ENCODE assay signal across 21 cellular contexts in genomic region chr7:76330673-76331072, GRCh38. TPM values are rescaled to one million over a fixed set of nuclear protein-coding genes. Genes with fewer than 3 reads are reported as not detected.
DNase-seq lines count a peak whose midpoint lies in the region; ATAC-seq, FAIRE-seq and TF ChIP-seq lines count a peak whose summit lies in the region.
"Had no signal": no experiment of that assay in that cellular context is flagged by ENCODE, and none has a peak within 500 bp of the region (broad histone marks: within the 10 kb centered on the region; RNA-seq: fewer than 3 reads in every experiment).

No MANE protein-coding gene starts in this region.

- H4K5ac ChIP-seq in H1 (ENCODE audit: insufficient read length, low read depth, low read length), result no peak overlapping the region

- H3K23me2 ChIP-seq in H1 (ENCODE audit: low read depth, low read length), result no peaks in the 10 kb centered on the region

- no peak overlapping the region for H2BK120ac ChIP-seq in H1 (replicated peaks; ENCODE audit: low read depth, low read length)

- H3K9me3 ChIP-seq in OCI-LY1 (ENCODE audit: low read length) (no peaks in the 10 kb centered on the region), H1 (ENCODE audit: insufficient read depth in 2 of 2, low read depth in 1 of 2, low read length in 1 of 2) (no peaks in the 10 kb centered on the region), sigmoid colon (no peaks in the 10 kb centered on the region)
- H3K9me3 ChIP-seq: Peyer's patch had no signal

- H3K27ac ChIP-seq in OCI-LY1 (ENCODE audit: low read depth, low read length, poor library complexity, severe bottlenecking), result no peak overlapping the region
- no peak overlapping the region for H3K27ac ChIP-seq in H1 (ENCODE audit: low read depth, low read length)
- H3K27ac ChIP-seq in sigmoid colon, result no peak overlapping the region
- H3K27ac ChIP-seq: Peyer's patch had no signal

- intact Hi-C loops in sigmoid colon (cut with DNase I), result no loop called here

- TF ChIP-seq RAD21 in H1 (IDR thresholded peaks at IDR 0.05 in 1 of 2, conservative IDR thresholded peaks at IDR 0.05 in 1 of 2; ENCODE audit: low read depth in 2 of 2, low read length in 2 of 2), result peak; percentile 11 to 21; a peak in 2 of 4 replicates

- H4K20me1 ChIP-seq in OCI-LY1 (ENCODE audit: insufficient read depth, low read length) (peaks cover 2% of the 10 kb centered on the region; the same call in 1 of the 2 replicates), H1 (replicated peaks in 1 of 2; ENCODE audit: control insufficient read depth in 1 of 2, insufficient read depth in 2 of 2, low read length in 2 of 2) (peaks cover 43% of the 10 kb centered on the region in 2 experiments)

- peak; percentile 18; the same call in 1 of the 2 replicates for TF ChIP-seq CTCF in OCI-LY1 (IDR thresholded peaks at IDR 0.05; ENCODE audit: low read length)
- TF ChIP-seq CTCF in H1 (IDR thresholded peaks at IDR 0.05; ENCODE audit: control extremely low read depth in 1 of 3, insufficient read depth in 1 of 3, low read depth in 1 of 3, low read length in 3 of 3), result peak; percentile 31 to 63 (median 49); a peak in 3 of 4 replicates
- no peak for TF ChIP-seq CTCF in sigmoid colon (IDR thresholded peaks at IDR 0.05)

- H2BK20ac ChIP-seq in H1 (ENCODE audit: low read length), result no peak overlapping the region

- H3F3A ChIP-seq in OCI-LY1 (ENCODE audit: insufficient read depth, low read length), result no peaks in the 10 kb centered on the region

- CTCF ChIA-PET in H1 (lab: Charles Lee; ENCODE audit: partially characterized antibody), result interaction anchor here (0.8 to 2.2 kb wide), 10 partner anchors 8 to 153 kb away, joined by 3 to 5 read pairs (median 3); no protein-coding TSS in a partner anchor

- no peak overlapping the region for H3K23ac ChIP-seq in H1 (ENCODE audit: insufficient read length)

- no peak overlapping the region for H3K56ac ChIP-seq in H1 (replicated peaks; ENCODE audit: insufficient read length, low read depth, low read length)

- no peak for TF ChIP-seq POLR2A in H1 (IDR thresholded peaks at IDR 0.05; ENCODE audit: control extremely low read depth in 1 of 2, low read depth in 2 of 2, low read length in 2 of 2)
- TF ChIP-seq POLR2A in sigmoid colon (IDR thresholded peaks at IDR 0.05), result no peak

- H3K36me3 ChIP-seq in H7 (replicated peaks; ENCODE audit: control insufficient read depth, insufficient read depth, low read length) (peaks cover 32% of the 10 kb centered on the region), OCI-LY1 (ENCODE audit: insufficient read depth, low read length) (peaks cover 90% of the 10 kb centered on the region), H1 (ENCODE audit: control insufficient read depth in 2 of 4, insufficient read depth in 4 of 4, low read length in 3 of 4) (peaks cover 22 to 55% (median 44%) of the 10 kb centered on the region in 4 experiments), sigmoid colon (peaks cover 0 to 42% (median 16%) of the 10 kb centered on the region in 4 donors)

- no peaks in the 10 kb centered on the region for H3K9me2 ChIP-seq in OCI-LY1 (ENCODE audit: low read depth, low read length)

- no peak overlapping the region for H3K9ac ChIP-seq in OCI-LY1 (ENCODE audit: low read length)
- H3K9ac ChIP-seq in H1 (replicated peaks in 1 of 4; ENCODE audit: extremely low read depth in 1 of 4, low read depth in 3 of 4, low read length in 3 of 4), result no peak overlapping the region

- no peak overlapping the region for H3K4ac ChIP-seq in H1 (replicated peaks; ENCODE audit: insufficient read length, low read depth, low read length)

- H3K14ac ChIP-seq in H1 (ENCODE audit: insufficient read length), result no peak overlapping the region

- H2BK15ac ChIP-seq in H1 (ENCODE audit: low read length), result no peak overlapping the region

- no peak overlapping the region for H2BK12ac ChIP-seq in H1 (ENCODE audit: low read depth, low read length)

- POLR2A ChIA-PET in H1 (lab: Charles Lee; ENCODE audit: partially characterized antibody), result interaction anchor here (1.8 to 15.6 kb wide), 4 partner anchors 9 to 24 kb away, joined by 9 to 249 read pairs (median 12); partner anchors contain the start of gene YWHAG

- H3K4me3 ChIP-seq in H7 (ENCODE audit: insufficient read depth, low read depth, low read length) (no peak overlapping the region), OCI-LY1 (ENCODE audit: low read depth, low read length, poor library complexity, severe bottlenecking) (no peak overlapping the region), H1 (ENCODE audit: extremely low read depth in 1 of 4, insufficient read depth in 2 of 4, low read depth in 3 of 4, low read length in 4 of 4) (no peak overlapping the region), sigmoid colon (no peak overlapping the region)
- H3K4me3 ChIP-seq: Peyer's patch had no signal

- H3K27me3 ChIP-seq in H7 (ENCODE audit: control insufficient read depth, insufficient read depth, low read length) (no peaks in the 10 kb centered on the region), OCI-LY1 (ENCODE audit: insufficient read depth, low read length) (no peaks in the 10 kb centered on the region), H1 (replicated peaks in 1 of 4; ENCODE audit: control insufficient read depth in 3 of 4, extremely low read depth in 1 of 4, insufficient read depth in 3 of 4, low read length in 3 of 4) (no peaks in the 10 kb centered on the region), sigmoid colon (no peaks in the 10 kb centered on the region)
- H3K27me3 ChIP-seq: Peyer's patch had no signal

- no peaks in the 10 kb centered on the region for H3K4me1 ChIP-seq in OCI-LY1 (ENCODE audit: insufficient read depth, low read length, severe bottlenecking)
- H3K4me1 ChIP-seq in H1 (replicated peaks in 1 of 4; ENCODE audit: control insufficient read depth in 3 of 4, insufficient read depth in 4 of 4, low read length in 3 of 4), result peaks cover 0 to 4% (median under 1%) of the 10 kb centered on the region in 4 experiments; a peak in 2 of 7 replicates
- peaks cover 0 to 65% (median 38%) of the 10 kb centered on the region in 4 donors for H3K4me1 ChIP-seq in sigmoid colon

- 93% methylated on average over 5 of the region's 5 CpGs; no CpG with 5 or more reads in 1 of the 2 experiments for WGBS in H1 (ENCODE audit: extremely low coverage in 1 of 2, insufficient coverage in 1 of 2, insufficient read length in 1 of 2, insufficient replicate concordance in 2 of 2, low coverage in 1 of 2, low lambda C conversion rate in 2 of 2, missing lambda C conversion rate in 1 of 2), 2 experiments
- 82 to 92% methylated on average over 5 of the region's 5 CpGs for WGBS in sigmoid colon, 2 donors

- no peak overlapping the region for H4K91ac ChIP-seq in H1 (replicated peaks; ENCODE audit: insufficient read length, low read length)

- ATAC-seq in HG02678 (IDR thresholded peaks at IDR 0.05; ENCODE audit: unreplicated experiment) (no peak), GM21786 (IDR thresholded peaks at IDR 0.05; ENCODE audit: unreplicated experiment) (no peak)
- ATAC-seq: activated naive CD4-positive, alpha-beta T cell treated with anti-CD3 and anti-CD28 coated beads, Interleukin-2, amount 50 U/mL, for 72 hours; activated T-cell treated with anti-CD3 and anti-CD28 coated beads, Interleukin-2, amount 50 U/mL, for 72 hours; effector memory CD8-positive, alpha-beta T cell; left ventricle myocardium superior had no signal

- no peak for FAIRE-seq in H1 (lab: Jason Lieb, UNC)

- peaks cover 7% of the 10 kb centered on the region for H3K79me1 ChIP-seq in H1 (ENCODE audit: low read depth, low read length)

- H2BK5ac ChIP-seq in H1 (ENCODE audit: low read depth, low read length), result no peak overlapping the region

- DNase-seq in H7 (peak; percentile 68), H1 (ENCODE audit: low read depth in 1 of 2, low spot score in 2 of 2) (no peak), sigmoid colon (peak; percentile 33), NCI-H2029 treated with DMSO at 0.1 percent for 48 hours (lab: John Stamatoyannopoulos, UW) (no peak)
- DNase-seq: activated CD4-positive, alpha-beta T cell treated with anti-CD3 and anti-CD28 coated beads for 1 hour; activated CD8-positive, alpha-beta memory T cell treated with anti-CD3 and anti-CD28 coated beads for 24 hours; activated T-cell treated with anti-CD3 and anti-CD28 coated beads, Interleukin-2, amount 50 U/mL, for 72 hours; AML-193; DMS79 treated with DMSO at 0.1 percent for 48 hours; effector memory CD8-positive, alpha-beta T cell; IMR-90; left ventricle myocardium superior; NCI-H1694 treated with DMSO at 0.1 percent for 48 hours; NCI-H2227 treated with DMSO at 0.1 percent for 48 hours; NCI-H82; Peyer's patch; stimulated activated CD4-positive, alpha-beta T cell treated with anti-CD3 and anti-CD28 coated beads, Interleukin-12 subunit alpha, Interleukin-12 subunit beta, amount 100 ng/mL, for 4 hours had no signal

- no peak overlapping the region for H3K18ac ChIP-seq in H1 (ENCODE audit: extremely low read depth, low read length)

- H3K79me2 ChIP-seq in OCI-LY1 (ENCODE audit: insufficient read depth, low read length), result peaks cover 63% of the 10 kb centered on the region
- H3K79me2 ChIP-seq in H1 (ENCODE audit: control insufficient read depth in 1 of 2, insufficient read depth in 2 of 2, low read length in 2 of 2), result peaks cover 12 to 91% of the 10 kb centered on the region in 2 experiments

- H2AFZ ChIP-seq in OCI-LY1 (ENCODE audit: low read length) (no peak overlapping the region), H1 (ENCODE audit: low read length) (no peak overlapping the region)

- no peak overlapping the region for H4K8ac ChIP-seq in H1 (ENCODE audit: extremely low read depth, insufficient read depth, low read length)

- TF ChIP-seq EP300 in H1 (IDR thresholded peaks at IDR 0.05; ENCODE audit: borderline replicate concordance in 1 of 2, low read depth in 2 of 2, low read length in 2 of 2), result no peak
- no peak for TF ChIP-seq EP300 in sigmoid colon (IDR thresholded peaks at IDR 0.05)

- no peak overlapping the region for H2AK5ac ChIP-seq in H1 (ENCODE audit: low read depth, low read length)

- H3K4me2 ChIP-seq in OCI-LY1 (ENCODE audit: low read length), result no peak overlapping the region
- H3K4me2 ChIP-seq in H1 (ENCODE audit: insufficient read depth in 1 of 2, low read depth in 2 of 2, low read length in 2 of 2), result no peak overlapping the region

RNA-seq across cellular contexts. Expression of gene YWHAG, which starts 28.1 kb away (rescaled TPM):
- 83.2 and 91.8 TPM in 2 replicates for total RNA-seq in H7 (2014; rRNA removed; shearing (Covaris generic))
- 241 and 244 TPM in 2 replicates for total RNA-seq in H1 (2021; fragmentation: NEBNext Ultra II Directional; extraction: Animal tissue kit (Norgen Biotek cat#: 25700))
- polyA plus RNA-seq in H1 (2011; rRNA removed), result 57.2 and 62.9 TPM in 2 replicates
- polyA plus RNA-seq in H1 (2011; cell fraction: cytosol; rRNA removed), result 78.4 TPM
- polyA plus RNA-seq in H1 (2011; cell fraction: nucleus; rRNA removed), result 44.9 TPM
- polyA plus RNA-seq in H1 (2012, experiment 1 of 2), result 133 to 194 TPM (median 144 TPM) in 4 replicates
- polyA plus RNA-seq in H1 (2012, experiment 2 of 2), result 49.5 TPM
- 120 TPM for polyA plus RNA-seq in H1 (2013, experiment 1 of 2)
- 119 TPM for polyA plus RNA-seq in H1 (2013, experiment 2 of 2)
- polyA minus RNA-seq in H1 (2011; rRNA and poly(A)+ RNA removed), result 96.5 and 98.8 TPM in 2 replicates
- polyA minus RNA-seq in H1 (2011; cell fraction: cytosol; rRNA and poly(A)+ RNA removed), result 105 TPM
- polyA minus RNA-seq in H1 (2011; cell fraction: nucleus; rRNA and poly(A)+ RNA removed), result 54.5 TPM
- total RNA-seq in sigmoid colon, result 10 to 100 TPM; 42.5 to 59.0 (median 52.3) TPM
- polyA plus RNA-seq in sigmoid colon, result 10 to 100 TPM; 45.6 to 64.0 (median 62.4) TPM

RNA-seq across cellular contexts. Expression of gene HSPB1, which starts 28.2 kb away (rescaled TPM):
- 62.3 and 80.7 TPM in 2 replicates for total RNA-seq in H7 (2014; rRNA removed; shearing (Covaris generic))
- total RNA-seq in H1 (2021; fragmentation: NEBNext Ultra II Directional; extraction: Animal tissue kit (Norgen Biotek cat#: 25700)), result 165 and 194 TPM in 2 replicates
- polyA plus RNA-seq in H1 (2011; rRNA removed) (254 and 440 TPM in 2 replicates), sigmoid colon (100 to 1,000 TPM; 202 to 340 (median 208) TPM)
- 140 TPM for polyA plus RNA-seq in H1 (2011; cell fraction: cytosol; rRNA removed)
- polyA plus RNA-seq in H1 (2011; cell fraction: nucleus; rRNA removed), result 158 TPM
- polyA plus RNA-seq in H1 (2012, experiment 1 of 2), result 103 to 239 TPM (median 205 TPM) in 4 replicates
- 130 TPM for polyA plus RNA-seq in H1 (2012, experiment 2 of 2)
- 200 TPM for polyA plus RNA-seq in H1 (2013, experiment 1 of 2)
- polyA plus RNA-seq in H1 (2013, experiment 2 of 2), result 202 TPM
- polyA minus RNA-seq in H1 (2011; rRNA and poly(A)+ RNA removed), result 12.2 and 16.7 TPM in 2 replicates
- polyA minus RNA-seq in H1 (2011; cell fraction: cytosol; rRNA and poly(A)+ RNA removed), result 52.6 TPM
- polyA minus RNA-seq in H1 (2011; cell fraction: nucleus; rRNA and poly(A)+ RNA removed), result 46.7 TPM
- 1,000 to 10,000 TPM in 3 of 4 donors, 100 to 1,000 TPM in 1; 929 to 2,528 (median 1,357) TPM for total RNA-seq in sigmoid colon

Comparison
In these comparisons a context has a peak if more than half of its experiments do, and no peak if none do; other contexts are left out.
1. DNase-seq: peak in H7 (single experiment) and sigmoid colon (single experiment); none in H1 (0 of 2) and NCI-H2029 treated with DMSO at 0.1 percent for 48 hours (single experiment).
2. CTCF ChIP-seq: peak in OCI-LY1 (single experiment) and H1 (3 of 3); none in sigmoid colon (0 of 4).